ENCODE assay signal across 14 cellular contexts in the genomic region with DNA sequence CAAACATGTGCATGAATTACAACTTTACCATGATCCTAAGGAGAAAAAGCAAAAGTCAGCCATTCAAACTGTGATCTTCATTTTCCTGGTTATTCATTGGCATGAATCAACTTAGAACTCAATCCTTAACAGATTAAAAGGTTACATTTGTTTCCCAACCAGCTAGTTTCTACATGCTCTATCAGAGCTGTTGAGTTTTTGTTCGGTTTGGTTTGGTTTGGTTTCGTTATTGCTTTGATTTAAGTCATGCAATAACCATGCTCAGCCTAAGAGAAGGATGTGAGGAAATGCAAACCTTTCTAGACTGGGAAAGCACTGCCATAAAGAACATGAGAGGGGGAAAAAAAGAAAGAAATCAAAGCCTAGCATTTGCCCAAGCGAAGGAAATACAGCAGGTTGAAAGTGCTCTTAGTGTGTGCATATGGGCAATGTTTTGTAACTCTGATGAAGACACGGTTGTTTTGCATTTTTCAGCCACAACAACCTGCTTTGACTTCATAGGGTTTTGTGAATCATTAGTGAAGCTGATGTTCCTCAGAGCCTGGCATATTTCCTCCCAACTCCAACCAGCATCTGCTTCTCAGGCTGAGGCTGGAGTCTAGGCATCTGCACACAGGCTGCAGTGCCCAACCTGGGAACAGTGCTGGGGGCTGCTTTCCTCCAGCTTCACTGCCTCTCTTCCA.
DNase-seq lines count a peak whose midpoint lies in the region; ATAC-seq and TF ChIP-seq lines count a peak whose summit lies in the region.
"Had no signal": no experiment of that assay in that cellular context is flagged by ENCODE, and none has a peak within 500 bp of the region (broad histone marks: within the 10 kb centered on the region; RNA-seq: fewer than 3 reads in every experiment).

No MANE protein-coding gene starts in this region.

- H3K9ac ChIP-seq in SK-N-SH = no peak overlapping the region

- H3K4me3 Mint-ChIP-seq in activated T-cell treated with anti-CD3 and anti-CD28 coated beads, Interleukin-2, amount 50 U/mL, for 4 hours = no peak overlapping the region
- H3K4me3 Mint-ChIP-seq: IgD-negative memory B cell, neural crest cell had no signal

- H3K4me2 ChIP-seq in SK-N-SH = peak overlapping the region; percentile 12; the same call in 1 of the 2 replicates

- H3K4me1 Mint-ChIP-seq in activated T-cell treated with anti-CD3 and anti-CD28 coated beads, Interleukin-2, amount 50 U/mL, for 4 hours (ENCODE audit: low read depth) = peaks cover 11% of the 10 kb centered on the region

- no peaks in the 10 kb centered on the region for H3K79me2 ChIP-seq in SK-N-SH (ENCODE audit: insufficient read depth)

- POLR2A ChIA-PET in SK-N-SH (lab: Yijun Ruan, JAX) = no interaction called here

- CTCF ChIA-PET in SK-N-SH (lab: Yijun Ruan, JAX) = no interaction called here

- no peaks in the 10 kb centered on the region for H3F3A ChIP-seq in SK-N-SH (replicated peaks; ENCODE audit: insufficient read depth)

- H3K9me3 ChIP-seq in SK-N-SH = peaks cover under 1% of the 10 kb centered on the region; the same call in 1 of the 2 replicates

- 35% methylated on average over 4 of the region's 4 CpGs for WGBS in SK-N-SH (ENCODE audit: low lambda C conversion rate)

- H3K27me3 ChIP-seq in SK-N-SH (ENCODE audit: insufficient read depth) = no peaks in the 10 kb centered on the region
- H3K27me3 ChIP-seq in H7 (ENCODE audit: control insufficient read depth, insufficient read depth, low read length) = no peaks in the 10 kb centered on the region

- TF ChIP-seq EP300 in SK-N-SH (IDR thresholded peaks at IDR 0.05; ENCODE audit: borderline replicate concordance in 1 of 2, low read depth in 1 of 2, low read length in 1 of 2) = no peak

- no peak for TF ChIP-seq RAD21 in SK-N-SH (IDR thresholded peaks at IDR 0.05; ENCODE audit: low read length)

- peaks cover 0 to 4% of the 10 kb centered on the region in 2 experiments; a peak in 1 of 4 replicates for H3K4me1 ChIP-seq in SK-N-SH (ENCODE audit: control insufficient read depth in 1 of 2, insufficient read depth in 2 of 2, low read depth in 1 of 2, low read length in 1 of 2)
- H3K4me1 ChIP-seq: spleen had no signal

- ATAC-seq in activated T-cell treated with anti-CD3 and anti-CD28 coated beads, Interleukin-2, amount 50 U/mL, for 4 hours = peak; percentile 55 to 61
- ATAC-seq in HG02763 (IDR thresholded peaks at IDR 0.05; ENCODE audit: unreplicated experiment) = peak; percentile 57
- no peak for ATAC-seq in GM21381 (IDR thresholded peaks at IDR 0.05; ENCODE audit: unreplicated experiment)

- H2AFZ ChIP-seq in SK-N-SH (ENCODE audit: low read depth) = no peak overlapping the region

- no peaks in the 10 kb centered on the region for H3K9me3 Mint-ChIP-seq in activated T-cell treated with anti-CD3 and anti-CD28 coated beads, Interleukin-2, amount 50 U/mL, for 4 hours

- no peak for TF ChIP-seq CTCF in SK-N-SH (IDR thresholded peaks at IDR 0.05)

- DNase-seq in activated T-cell treated with anti-CD3 and anti-CD28 coated beads, Interleukin-2, amount 50 U/mL, for 4 hours = no peak
- DNase-seq in activated T-cell treated with anti-CD3 and anti-CD28 coated beads, Interleukin-2, amount 50 U/mL, for 1 hour = no peak
- no peak for DNase-seq in SK-N-SH
- peak; percentile 79 for DNase-seq in renal cortical epithelial cell (ENCODE audit: low read depth)
- no peak for DNase-seq in H7
- DNase-seq in NK-92 (lab: John Stamatoyannopoulos, UW; ENCODE audit: unreplicated experiment) = no peak
- DNase-seq: foreskin melanocyte, RPMI8226, spleen had no signal

- no peaks in the 10 kb centered on the region for H3K27me3 Mint-ChIP-seq in activated T-cell treated with anti-CD3 and anti-CD28 coated beads, Interleukin-2, amount 50 U/mL, for 4 hours (ENCODE audit: low read depth)

- H3K9me2 ChIP-seq in SK-N-SH = no peaks in the 10 kb centered on the region

- H3K36me3 ChIP-seq in SK-N-SH (replicated peaks in 1 of 2; ENCODE audit: control insufficient read depth in 1 of 2, insufficient read depth in 2 of 2, low read length in 1 of 2) (no peaks in the 10 kb centered on the region), H7 (replicated peaks; ENCODE audit: control insufficient read depth, insufficient read depth, low read length) (no peaks in the 10 kb centered on the region)
- H3K36me3 ChIP-seq: spleen had no signal

- H4K20me1 ChIP-seq in SK-N-SH (ENCODE audit: insufficient read depth) = no peaks in the 10 kb centered on the region

- H3K4me3 ChIP-seq in SK-N-SH (ENCODE audit: low read depth in 2 of 2, low read length in 1 of 2) = no peak overlapping the region
- no peak overlapping the region for H3K4me3 ChIP-seq in H7 (ENCODE audit: insufficient read depth, low read depth, low read length)
- H3K4me3 ChIP-seq: spleen had no signal

- no peaks in the 10 kb centered on the region for H3K36me3 Mint-ChIP-seq in activated T-cell treated with anti-CD3 and anti-CD28 coated beads, Interleukin-2, amount 50 U/mL, for 4 hours (ENCODE audit: insufficient read depth)

- H3K27ac ChIP-seq in SK-N-SH (ENCODE audit: low read depth in 2 of 2, low read length in 1 of 2) = no peak overlapping the region
- H3K27ac ChIP-seq: spleen, VCaP had no signal

TF ChIP-seq in SK-N-SH, 30 proteins besides CTCF, POLR2A, EP300 and RAD21:
- TF ChIP-seq SIN3A (IDR thresholded peaks at IDR 0.05; ENCODE audit: borderline replicate concordance, low read depth, low read length) = no peak
- TF ChIP-seq TAF1 (IDR thresholded peaks at IDR 0.05; ENCODE audit: borderline replicate concordance, low read depth, low read length) = no peak
- TF ChIP-seq, protein P1, sequence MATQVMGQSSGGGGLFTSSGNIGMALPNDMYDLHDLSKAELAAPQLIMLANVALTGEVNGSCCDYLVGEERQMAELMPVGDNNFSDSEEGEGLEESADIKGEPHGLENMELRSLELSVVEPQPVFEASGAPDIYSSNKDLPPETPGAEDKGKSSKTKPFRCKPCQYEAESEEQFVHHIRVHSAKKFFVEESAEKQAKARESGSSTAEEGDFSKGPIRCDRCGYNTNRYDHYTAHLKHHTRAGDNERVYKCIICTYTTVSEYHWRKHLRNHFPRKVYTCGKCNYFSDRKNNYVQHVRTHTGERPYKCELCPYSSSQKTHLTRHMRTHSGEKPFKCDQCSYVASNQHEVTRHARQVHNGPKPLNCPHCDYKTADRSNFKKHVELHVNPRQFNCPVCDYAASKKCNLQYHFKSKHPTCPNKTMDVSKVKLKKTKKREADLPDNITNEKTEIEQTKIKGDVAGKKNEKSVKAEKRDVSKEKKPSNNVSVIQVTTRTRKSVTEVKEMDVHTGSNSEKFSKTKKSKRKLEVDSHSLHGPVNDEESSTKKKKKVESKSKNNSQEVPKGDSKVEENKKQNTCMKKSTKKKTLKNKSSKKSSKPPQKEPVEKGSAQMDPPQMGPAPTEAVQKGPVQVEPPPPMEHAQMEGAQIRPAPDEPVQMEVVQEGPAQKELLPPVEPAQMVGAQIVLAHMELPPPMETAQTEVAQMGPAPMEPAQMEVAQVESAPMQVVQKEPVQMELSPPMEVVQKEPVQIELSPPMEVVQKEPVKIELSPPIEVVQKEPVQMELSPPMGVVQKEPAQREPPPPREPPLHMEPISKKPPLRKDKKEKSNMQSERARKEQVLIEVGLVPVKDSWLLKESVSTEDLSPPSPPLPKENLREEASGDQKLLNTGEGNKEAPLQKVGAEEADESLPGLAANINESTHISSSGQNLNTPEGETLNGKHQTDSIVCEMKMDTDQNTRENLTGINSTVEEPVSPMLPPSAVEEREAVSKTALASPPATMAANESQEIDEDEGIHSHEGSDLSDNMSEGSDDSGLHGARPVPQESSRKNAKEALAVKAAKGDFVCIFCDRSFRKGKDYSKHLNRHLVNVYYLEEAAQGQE (IDR thresholded peaks at IDR 0.05; ENCODE audit: low read depth, low read length) = no peak
- TF ChIP-seq RCOR1 (IDR thresholded peaks at IDR 0.05; ENCODE audit: low read length) = no peak
TF ChIP-seq in SK-N-SH: peak in this region for 0.
